ENCODE assay signal across 1 cellular context in the genomic region with DNA sequence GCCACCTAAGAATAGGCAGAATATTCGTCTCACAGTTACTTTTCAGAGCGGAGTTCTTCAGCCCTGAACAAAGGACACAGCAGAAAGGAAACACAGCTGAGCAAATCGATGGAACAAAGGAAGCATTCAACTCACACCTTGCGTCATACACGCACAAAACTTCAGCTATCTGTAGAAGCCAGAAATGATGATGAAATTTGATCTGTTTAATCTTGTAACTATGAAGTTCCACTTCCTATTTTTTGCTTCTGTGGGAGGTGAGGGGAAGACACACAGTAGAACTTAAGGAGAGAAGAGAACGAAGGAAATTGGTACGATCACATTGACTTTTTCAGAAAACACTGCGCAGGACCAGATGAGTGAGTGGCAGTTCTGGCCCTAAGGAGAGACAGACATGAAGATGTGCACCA.
TF ChIP-seq lines count a peak whose summit lies in the region.

No MANE protein-coding gene starts in this region.

TF ChIP-seq in HepG2, 621 proteins besides CTCF, POLR2A, EP300 and RAD21 (continued from another document and continues in another):
- TF ChIP-seq, protein P1, sequence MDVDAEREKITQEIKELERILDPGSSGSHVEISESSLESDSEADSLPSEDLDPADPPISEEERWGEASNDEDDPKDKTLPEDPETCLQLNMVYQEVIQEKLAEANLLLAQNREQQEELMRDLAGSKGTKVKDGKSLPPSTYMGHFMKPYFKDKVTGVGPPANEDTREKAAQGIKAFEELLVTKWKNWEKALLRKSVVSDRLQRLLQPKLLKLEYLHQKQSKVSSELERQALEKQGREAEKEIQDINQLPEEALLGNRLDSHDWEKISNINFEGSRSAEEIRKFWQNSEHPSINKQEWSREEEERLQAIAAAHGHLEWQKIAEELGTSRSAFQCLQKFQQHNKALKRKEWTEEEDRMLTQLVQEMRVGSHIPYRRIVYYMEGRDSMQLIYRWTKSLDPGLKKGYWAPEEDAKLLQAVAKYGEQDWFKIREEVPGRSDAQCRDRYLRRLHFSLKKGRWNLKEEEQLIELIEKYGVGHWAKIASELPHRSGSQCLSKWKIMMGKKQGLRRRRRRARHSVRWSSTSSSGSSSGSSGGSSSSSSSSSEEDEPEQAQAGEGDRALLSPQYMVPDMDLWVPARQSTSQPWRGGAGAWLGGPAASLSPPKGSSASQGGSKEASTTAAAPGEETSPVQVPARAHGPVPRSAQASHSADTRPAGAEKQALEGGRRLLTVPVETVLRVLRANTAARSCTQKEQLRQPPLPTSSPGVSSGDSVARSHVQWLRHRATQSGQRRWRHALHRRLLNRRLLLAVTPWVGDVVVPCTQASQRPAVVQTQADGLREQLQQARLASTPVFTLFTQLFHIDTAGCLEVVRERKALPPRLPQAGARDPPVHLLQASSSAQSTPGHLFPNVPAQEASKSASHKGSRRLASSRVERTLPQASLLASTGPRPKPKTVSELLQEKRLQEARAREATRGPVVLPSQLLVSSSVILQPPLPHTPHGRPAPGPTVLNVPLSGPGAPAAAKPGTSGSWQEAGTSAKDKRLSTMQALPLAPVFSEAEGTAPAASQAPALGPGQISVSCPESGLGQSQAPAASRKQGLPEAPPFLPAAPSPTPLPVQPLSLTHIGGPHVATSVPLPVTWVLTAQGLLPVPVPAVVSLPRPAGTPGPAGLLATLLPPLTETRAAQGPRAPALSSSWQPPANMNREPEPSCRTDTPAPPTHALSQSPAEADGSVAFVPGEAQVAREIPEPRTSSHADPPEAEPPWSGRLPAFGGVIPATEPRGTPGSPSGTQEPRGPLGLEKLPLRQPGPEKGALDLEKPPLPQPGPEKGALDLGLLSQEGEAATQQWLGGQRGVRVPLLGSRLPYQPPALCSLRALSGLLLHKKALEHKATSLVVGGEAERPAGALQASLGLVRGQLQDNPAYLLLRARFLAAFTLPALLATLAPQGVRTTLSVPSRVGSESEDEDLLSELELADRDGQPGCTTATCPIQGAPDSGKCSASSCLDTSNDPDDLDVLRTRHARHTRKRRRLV (CRISPR knock-in tag; IDR thresholded peaks at IDR 0.05), result no peak
- no peak for TF ChIP-seq CENPX (CRISPR knock-in tag; IDR thresholded peaks at IDR 0.05)
- TF ChIP-seq ZBTB7A (CRISPR knock-in tag; IDR thresholded peaks at IDR 0.05), result no peak
- no peak for TF ChIP-seq NR1H2 (CRISPR knock-in tag; IDR thresholded peaks at IDR 0.05; ENCODE audit: borderline replicate concordance, low read depth)
- peak; percentile 86 for TF ChIP-seq TEAD3 (CRISPR knock-in tag; optimal IDR thresholded peaks at IDR 0.05; ENCODE audit: borderline replicate concordance)
- TF ChIP-seq ZNF180 (CRISPR knock-in tag; IDR thresholded peaks at IDR 0.05; ENCODE audit: borderline replicate concordance, low read depth), result no peak
- TF ChIP-seq, protein P2, sequence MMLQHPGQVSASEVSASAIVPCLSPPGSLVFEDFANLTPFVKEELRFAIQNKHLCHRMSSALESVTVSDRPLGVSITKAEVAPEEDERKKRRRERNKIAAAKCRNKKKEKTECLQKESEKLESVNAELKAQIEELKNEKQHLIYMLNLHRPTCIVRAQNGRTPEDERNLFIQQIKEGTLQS (CRISPR knock-in tag; IDR thresholded peaks at IDR 0.05), result peak; percentile 96
- TF ChIP-seq ZEB1 (IDR thresholded peaks at IDR 0.05; ENCODE audit: insufficient replicate concordance, low read depth), result no peak
- no peak for TF ChIP-seq ZNF674 (CRISPR knock-in tag; IDR thresholded peaks at IDR 0.05; ENCODE audit: low read depth)
- TF ChIP-seq SMARCE1 (IDR thresholded peaks at IDR 0.05; ENCODE audit: borderline replicate concordance), result no peak
- TF ChIP-seq ZNF101 (CRISPR knock-in tag; IDR thresholded peaks at IDR 0.05; ENCODE audit: borderline replicate concordance, low read depth), result 0 out of 2 replicates have a peak, but pooled peaks have one; percentile 60
- TF ChIP-seq ZNF121 (CRISPR knock-in tag; IDR thresholded peaks at IDR 0.05), result 0 out of 2 replicates have a peak, but pooled peaks have one; percentile 33
- no peak for TF ChIP-seq SRSF4 (IDR thresholded peaks at IDR 0.05; ENCODE audit: low read depth, low read length, poor library complexity, severe bottlenecking)
- no peak for TF ChIP-seq ZNF138 (CRISPR knock-in tag; IDR thresholded peaks at IDR 0.05; ENCODE audit: low read depth)
- TF ChIP-seq ZBTB1 (CRISPR knock-in tag; IDR thresholded peaks at IDR 0.05; ENCODE audit: borderline replicate concordance), result no peak
- TF ChIP-seq KAT2B (IDR thresholded peaks at IDR 0.05; ENCODE audit: borderline replicate concordance, low read depth, low read length), result no peak
- TF ChIP-seq ZNF879 (CRISPR knock-in tag; IDR thresholded peaks at IDR 0.05), result no peak
- TF ChIP-seq, protein P3, sequence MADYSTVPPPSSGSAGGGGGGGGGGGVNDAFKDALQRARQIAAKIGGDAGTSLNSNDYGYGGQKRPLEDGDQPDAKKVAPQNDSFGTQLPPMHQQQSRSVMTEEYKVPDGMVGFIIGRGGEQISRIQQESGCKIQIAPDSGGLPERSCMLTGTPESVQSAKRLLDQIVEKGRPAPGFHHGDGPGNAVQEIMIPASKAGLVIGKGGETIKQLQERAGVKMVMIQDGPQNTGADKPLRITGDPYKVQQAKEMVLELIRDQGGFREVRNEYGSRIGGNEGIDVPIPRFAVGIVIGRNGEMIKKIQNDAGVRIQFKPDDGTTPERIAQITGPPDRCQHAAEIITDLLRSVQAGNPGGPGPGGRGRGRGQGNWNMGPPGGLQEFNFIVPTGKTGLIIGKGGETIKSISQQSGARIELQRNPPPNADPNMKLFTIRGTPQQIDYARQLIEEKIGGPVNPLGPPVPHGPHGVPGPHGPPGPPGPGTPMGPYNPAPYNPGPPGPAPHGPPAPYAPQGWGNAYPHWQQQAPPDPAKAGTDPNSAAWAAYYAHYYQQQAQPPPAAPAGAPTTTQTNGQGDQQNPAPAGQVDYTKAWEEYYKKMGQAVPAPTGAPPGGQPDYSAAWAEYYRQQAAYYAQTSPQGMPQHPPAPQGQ (CRISPR knock-in tag; IDR thresholded peaks at IDR 0.05; ENCODE audit: borderline replicate concordance), result no peak
- TF ChIP-seq AGO2 (optimal IDR thresholded peaks at IDR 0.05; ENCODE audit: low read depth, low read length), result no peak
- TF ChIP-seq POGZ (CRISPR knock-in tag; IDR thresholded peaks at IDR 0.05), result peak; percentile 62
- TF ChIP-seq NR2F6 (IDR thresholded peaks at IDR 0.05), result no peak; the same call in 1 of the 2 replicates
- peak; percentile 78 for TF ChIP-seq NR2F6 (CRISPR knock-in tag; IDR thresholded peaks at IDR 0.05)
- no peak for TF ChIP-seq ZNF777 (CRISPR knock-in tag; IDR thresholded peaks at IDR 0.05)
- TF ChIP-seq HHEX (CRISPR knock-in tag; IDR thresholded peaks at IDR 0.05), result no peak
- 0 out of 2 replicates have a peak, but pooled peaks have one; percentile 57 for TF ChIP-seq DNMT3B (CRISPR knock-in tag; conservative IDR thresholded peaks at IDR 0.05)
- TF ChIP-seq HMGA1 (CRISPR knock-in tag; conservative IDR thresholded peaks at IDR 0.05), result no peak
- TF ChIP-seq, protein P4, sequence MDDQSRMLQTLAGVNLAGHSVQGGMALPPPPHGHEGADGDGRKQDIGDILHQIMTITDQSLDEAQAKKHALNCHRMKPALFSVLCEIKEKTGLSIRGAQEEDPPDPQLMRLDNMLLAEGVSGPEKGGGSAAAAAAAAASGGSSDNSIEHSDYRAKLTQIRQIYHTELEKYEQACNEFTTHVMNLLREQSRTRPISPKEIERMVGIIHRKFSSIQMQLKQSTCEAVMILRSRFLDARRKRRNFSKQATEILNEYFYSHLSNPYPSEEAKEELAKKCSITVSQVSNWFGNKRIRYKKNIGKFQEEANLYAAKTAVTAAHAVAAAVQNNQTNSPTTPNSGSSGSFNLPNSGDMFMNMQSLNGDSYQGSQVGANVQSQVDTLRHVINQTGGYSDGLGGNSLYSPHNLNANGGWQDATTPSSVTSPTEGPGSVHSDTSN (CRISPR knock-in tag; IDR thresholded peaks at IDR 0.05; ENCODE audit: borderline replicate concordance), result no peak
- no peak for TF ChIP-seq ZNF790 (CRISPR knock-in tag; IDR thresholded peaks at IDR 0.05; ENCODE audit: borderline replicate concordance)
- no peak for TF ChIP-seq NFIB (CRISPR knock-in tag; IDR thresholded peaks at IDR 0.05; ENCODE audit: borderline replicate concordance)
- no peak for TF ChIP-seq HNRNPUL1 (IDR thresholded peaks at IDR 0.05; ENCODE audit: low read depth, low read length)
- TF ChIP-seq BCL6 (CRISPR knock-in tag; IDR thresholded peaks at IDR 0.05), result peak; percentile 84
- no peak for TF ChIP-seq ZNF558 (CRISPR knock-in tag; IDR thresholded peaks at IDR 0.05; ENCODE audit: borderline replicate concordance)
- TF ChIP-seq EEA1 (CRISPR knock-in tag; IDR thresholded peaks at IDR 0.05; ENCODE audit: borderline replicate concordance), result no peak
- no peak for TF ChIP-seq ZNF781 (CRISPR knock-in tag; IDR thresholded peaks at IDR 0.05; ENCODE audit: borderline replicate concordance, not compliant biosample characterization)
- TF ChIP-seq HMG20A (CRISPR knock-in tag; IDR thresholded peaks at IDR 0.05; ENCODE audit: borderline replicate concordance), result peak; percentile 88; the same call in 1 of the 2 replicates
- no peak for TF ChIP-seq ZNF766 (CRISPR knock-in tag; IDR thresholded peaks at IDR 0.05; ENCODE audit: borderline replicate concordance)
- peak; percentile 62; the same call in 1 of the 2 replicates for TF ChIP-seq ZNF12 (CRISPR knock-in tag; IDR thresholded peaks at IDR 0.05)
- TF ChIP-seq ZKSCAN5 (CRISPR knock-in tag; IDR thresholded peaks at IDR 0.05), result peak; percentile 80; the same call in 1 of the 2 replicates
- TF ChIP-seq, protein P5, sequence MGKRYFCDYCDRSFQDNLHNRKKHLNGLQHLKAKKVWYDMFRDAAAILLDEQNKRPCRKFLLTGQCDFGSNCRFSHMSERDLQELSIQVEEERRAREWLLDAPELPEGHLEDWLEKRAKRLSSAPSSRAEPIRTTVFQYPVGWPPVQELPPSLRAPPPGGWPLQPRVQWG (CRISPR knock-in tag; IDR thresholded peaks at IDR 0.05; ENCODE audit: borderline replicate concordance, low read depth), result no peak
- no peak for TF ChIP-seq ZNF460 (CRISPR knock-in tag; IDR thresholded peaks at IDR 0.05; ENCODE audit: borderline replicate concordance)
- TF ChIP-seq, protein P6, sequence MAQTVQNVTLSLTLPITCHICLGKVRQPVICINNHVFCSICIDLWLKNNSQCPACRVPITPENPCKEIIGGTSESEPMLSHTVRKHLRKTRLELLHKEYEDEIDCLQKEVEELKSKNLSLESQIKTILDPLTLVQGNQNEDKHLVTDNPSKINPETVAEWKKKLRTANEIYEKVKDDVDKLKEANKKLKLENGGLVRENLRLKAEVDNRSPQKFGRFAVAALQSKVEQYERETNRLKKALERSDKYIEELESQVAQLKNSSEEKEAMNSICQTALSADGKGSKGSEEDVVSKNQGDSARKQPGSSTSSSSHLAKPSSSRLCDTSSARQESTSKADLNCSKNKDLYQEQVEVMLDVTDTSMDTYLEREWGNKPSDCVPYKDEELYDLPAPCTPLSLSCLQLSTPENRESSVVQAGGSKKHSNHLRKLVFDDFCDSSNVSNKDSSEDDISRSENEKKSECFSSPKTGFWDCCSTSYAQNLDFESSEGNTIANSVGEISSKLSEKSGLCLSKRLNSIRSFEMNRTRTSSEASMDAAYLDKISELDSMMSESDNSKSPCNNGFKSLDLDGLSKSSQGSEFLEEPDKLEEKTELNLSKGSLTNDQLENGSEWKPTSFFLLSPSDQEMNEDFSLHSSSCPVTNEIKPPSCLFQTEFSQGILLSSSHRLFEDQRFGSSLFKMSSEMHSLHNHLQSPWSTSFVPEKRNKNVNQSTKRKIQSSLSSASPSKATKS (CRISPR knock-in tag; IDR thresholded peaks at IDR 0.05), result no peak
- no peak; the same call in 1 of the 2 replicates for TF ChIP-seq HOXA5 (CRISPR knock-in tag; IDR thresholded peaks at IDR 0.05)
- peak; percentile 60 for TF ChIP-seq NFIC (IDR thresholded peaks at IDR 0.05; ENCODE audit: low read length)
- TF ChIP-seq KMT2B (CRISPR knock-in tag; IDR thresholded peaks at IDR 0.05), result no peak
- TF ChIP-seq TRIM24 (CRISPR knock-in tag; IDR thresholded peaks at IDR 0.05), result no peak
- TF ChIP-seq, protein P7, sequence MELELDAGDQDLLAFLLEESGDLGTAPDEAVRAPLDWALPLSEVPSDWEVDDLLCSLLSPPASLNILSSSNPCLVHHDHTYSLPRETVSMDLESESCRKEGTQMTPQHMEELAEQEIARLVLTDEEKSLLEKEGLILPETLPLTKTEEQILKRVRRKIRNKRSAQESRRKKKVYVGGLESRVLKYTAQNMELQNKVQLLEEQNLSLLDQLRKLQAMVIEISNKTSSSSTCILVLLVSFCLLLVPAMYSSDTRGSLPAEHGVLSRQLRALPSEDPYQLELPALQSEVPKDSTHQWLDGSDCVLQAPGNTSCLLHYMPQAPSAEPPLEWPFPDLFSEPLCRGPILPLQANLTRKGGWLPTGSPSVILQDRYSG (CRISPR knock-in tag; IDR thresholded peaks at IDR 0.05), result no peak
- TF ChIP-seq, protein P8, sequence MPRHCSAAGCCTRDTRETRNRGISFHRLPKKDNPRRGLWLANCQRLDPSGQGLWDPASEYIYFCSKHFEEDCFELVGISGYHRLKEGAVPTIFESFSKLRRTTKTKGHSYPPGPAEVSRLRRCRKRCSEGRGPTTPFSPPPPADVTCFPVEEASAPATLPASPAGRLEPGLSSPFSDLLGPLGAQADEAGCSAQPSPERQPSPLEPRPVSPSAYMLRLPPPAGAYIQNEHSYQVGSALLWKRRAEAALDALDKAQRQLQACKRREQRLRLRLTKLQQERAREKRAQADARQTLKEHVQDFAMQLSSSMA (CRISPR knock-in tag; IDR thresholded peaks at IDR 0.05), result no peak
- no peak for TF ChIP-seq ZNF570 (CRISPR knock-in tag; IDR thresholded peaks at IDR 0.05; ENCODE audit: borderline replicate concordance)
- TF ChIP-seq, protein P9, sequence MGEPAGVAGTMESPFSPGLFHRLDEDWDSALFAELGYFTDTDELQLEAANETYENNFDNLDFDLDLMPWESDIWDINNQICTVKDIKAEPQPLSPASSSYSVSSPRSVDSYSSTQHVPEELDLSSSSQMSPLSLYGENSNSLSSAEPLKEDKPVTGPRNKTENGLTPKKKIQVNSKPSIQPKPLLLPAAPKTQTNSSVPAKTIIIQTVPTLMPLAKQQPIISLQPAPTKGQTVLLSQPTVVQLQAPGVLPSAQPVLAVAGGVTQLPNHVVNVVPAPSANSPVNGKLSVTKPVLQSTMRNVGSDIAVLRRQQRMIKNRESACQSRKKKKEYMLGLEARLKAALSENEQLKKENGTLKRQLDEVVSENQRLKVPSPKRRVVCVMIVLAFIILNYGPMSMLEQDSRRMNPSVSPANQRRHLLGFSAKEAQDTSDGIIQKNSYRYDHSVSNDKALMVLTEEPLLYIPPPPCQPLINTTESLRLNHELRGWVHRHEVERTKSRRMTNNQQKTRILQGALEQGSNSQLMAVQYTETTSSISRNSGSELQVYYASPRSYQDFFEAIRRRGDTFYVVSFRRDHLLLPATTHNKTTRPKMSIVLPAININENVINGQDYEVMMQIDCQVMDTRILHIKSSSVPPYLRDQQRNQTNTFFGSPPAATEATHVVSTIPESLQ (CRISPR knock-in tag; conservative IDR thresholded peaks at IDR 0.05), result no peak
- peak; percentile 99 for TF ChIP-seq SIX1 (CRISPR knock-in tag; IDR thresholded peaks at IDR 0.05; ENCODE audit: borderline replicate concordance)
- TF ChIP-seq ZMYM3 (CRISPR knock-in tag; IDR thresholded peaks at IDR 0.05), result peak; percentile 70; the same call in 1 of the 2 replicates
- TF ChIP-seq ZKSCAN1 (IDR thresholded peaks at IDR 0.05; ENCODE audit: low read length), result no peak
